In genomic region chr2:39593439-39594393, GRCh38 we compare ENCODE assay signal across 8 cellular contexts.
A peak's percentile ranks its signal among the peaks of the same experiment; 100 is the strongest.
DNase-seq lines count a peak whose midpoint lies in the region; ATAC-seq and TF ChIP-seq lines count a peak whose summit lies in the region.

No MANE protein-coding gene starts in this region.

- in situ Hi-C loops in ACHN (cut with HindIII; ENCODE audit: low pct_ligation_motif_present, low pct_unique_long_range_greater_than_20kb, low sequenced_read_pairs), result no loop called here

- H3K4me3 ChIP-seq in hepatocyte, result no peak overlapping the region
- no peak overlapping the region for H3K4me3 ChIP-seq in suprapubic skin

- H3K4me1 ChIP-seq in hepatocyte (ENCODE audit: insufficient read depth) (no peaks in the 10 kb centered on the region), suprapubic skin (no peaks in the 10 kb centered on the region)

- no peaks in the 10 kb centered on the region for H3K9me3 ChIP-seq in hepatocyte (ENCODE audit: low read depth)
- H3K9me3 ChIP-seq in suprapubic skin, result no peaks in the 10 kb centered on the region

- TF ChIP-seq CTCF in hepatocyte (IDR thresholded peaks at IDR 0.05; ENCODE audit: poor library complexity) (peak; percentile 48), suprapubic skin (IDR thresholded peaks at IDR 0.05) (peak in 1 of 2 donors; percentile 15)

- H3K27me3 ChIP-seq in hepatocyte, result no peaks in the 10 kb centered on the region
- no peaks in the 10 kb centered on the region for H3K27me3 ChIP-seq in suprapubic skin

- H3K27ac ChIP-seq in hepatocyte, result no peak overlapping the region
- no peak overlapping the region for H3K27ac ChIP-seq in suprapubic skin

- no peak overlapping the region for H2AFZ ChIP-seq in hepatocyte

- no peak for TF ChIP-seq POLR2A in suprapubic skin (IDR thresholded peaks at IDR 0.05)

- no peaks in the 10 kb centered on the region for H3K9me2 ChIP-seq in hepatocyte (replicated peaks; ENCODE audit: insufficient read depth)

- ATAC-seq in GM18511 (IDR thresholded peaks at IDR 0.05; ENCODE audit: unreplicated experiment), result peak; percentile 63

- no peak overlapping the region for H3K4me2 ChIP-seq in hepatocyte

- DNase-seq in ACHN (peak; percentile 38), NCI-H1092 treated with DMSO at 0.1 percent for 48 hours (lab: John Stamatoyannopoulos, UW) (peak; percentile 15), amniotic epithelial cell (ENCODE audit: low read depth) (peak; percentile 90), hepatocyte (ENCODE audit: low spot score) (peak; percentile 54), superior temporal gyrus (ENCODE audit: extremely low spot score) (peak; percentile 75), NCI-H1436 (lab: John Stamatoyannopoulos, UW) (no peak), suprapubic skin (ENCODE audit: low spot score in 2 of 2) (no peak)

- no peaks in the 10 kb centered on the region for H3K79me2 ChIP-seq in hepatocyte

- H4K20me1 ChIP-seq in hepatocyte (ENCODE audit: insufficient read depth, poor library complexity, severe bottlenecking), result no peaks in the 10 kb centered on the region

- TF ChIP-seq EP300 in suprapubic skin (IDR thresholded peaks at IDR 0.05), result no peak

- no peaks in the 10 kb centered on the region for H3K36me3 ChIP-seq in hepatocyte (replicated peaks; ENCODE audit: insufficient read depth, low read depth)
- no peaks in the 10 kb centered on the region for H3K36me3 ChIP-seq in suprapubic skin

- 77% methylated on average over 9 of the region's 9 CpGs for WGBS in hepatocyte (ENCODE audit: low lambda C conversion rate, missing lambda C conversion rate)
- WGBS in suprapubic skin, result 56% methylated on average over 9 of the region's 9 CpGs

Comparison
In these comparisons a context has a peak if more than half of its experiments do, and no peak if none do; other contexts are left out.
1. DNase-seq: peak in ACHN (single experiment), NCI-H1092 treated with DMSO at 0.1 percent for 48 hours (single experiment), amniotic epithelial cell (single experiment), hepatocyte (single experiment) and superior temporal gyrus (single experiment); none in NCI-H1436 (single experiment) and suprapubic skin (0 of 2).